8 cellular contexts compared by ENCODE assay signal in genomic region chr6:89352329-89353117, GRCh38. TPM values are rescaled to one million over a fixed set of nuclear protein-coding genes. Genes with fewer than 3 reads are reported as not detected.
DNase-seq lines count a peak whose midpoint lies in the region; ATAC-seq, FAIRE-seq and TF ChIP-seq lines count a peak whose summit lies in the region.

Gene UBE2J1, minus strand, starts transcription at chr6:89352722. Its CDS starts 153 bp downstream, at chr6:89352569.

- H3K79me2 ChIP-seq in GM23338 (replicated peaks; ENCODE audit: insufficient read depth) (no peaks in the 10 kb centered on the region), Loucy (ENCODE audit: insufficient read depth, low read length) (peaks cover 69% of the 10 kb centered on the region)

- H3K9me2 ChIP-seq in GM23338 (ENCODE audit: insufficient read depth) (no peaks in the 10 kb centered on the region), Loucy (replicated peaks; ENCODE audit: low read depth, low read length) (no peaks in the 10 kb centered on the region)

- H3K4me3 ChIP-seq in GM23338 (peak within 1 kb of the TSS; percentile 69), Loucy (ENCODE audit: low read length, poor library complexity, severe bottlenecking) (peak within 1 kb of the TSS; percentile 93), right atrium auricular region (peak within 1 kb of the TSS; percentile 79 to 86)

- peak; percentile 92 for ATAC-seq in GM23338

- H4K20me1 ChIP-seq in GM23338 (replicated peaks; ENCODE audit: insufficient read depth) (no peaks in the 10 kb centered on the region), Loucy (ENCODE audit: insufficient read depth, low read length, poor library complexity, severe bottlenecking) (peaks cover 31% of the 10 kb centered on the region)

- H2AFZ ChIP-seq in GM23338 (peak within 1 kb of the TSS; percentile 93), Loucy (ENCODE audit: low read length) (peak within 1 kb of the TSS; percentile 89)

- H3K27me3 Mint-ChIP-seq in GM23338 (ENCODE audit: insufficient read depth, low read depth, poor library complexity) = peaks cover 17% of the 10 kb centered on the region
- H3K27me3 Mint-ChIP-seq in T-helper 2 cell treated with Interferon-gamma antibody and Interleukin-4, amounts not matched to agents 5 μg/mL and 100 μg/mL, for 36 hours (ENCODE audit: low read depth) = no peaks in the 10 kb centered on the region

- TF ChIP-seq CTCF in GM23338 (conservative IDR thresholded peaks at IDR 0.05; ENCODE audit: low read depth in 2 of 2) = no peak
- no peak for TF ChIP-seq CTCF in Loucy (conservative IDR thresholded peaks at IDR 0.05; ENCODE audit: low read length)
- TF ChIP-seq CTCF in right atrium auricular region (IDR thresholded peaks at IDR 0.05) = peak in 1 of 2 donors; percentile 14

- H3K4me2 ChIP-seq in GM23338 = peak within 1 kb of the TSS; percentile 92
- peak within 1 kb of the TSS; percentile 88 for H3K4me2 ChIP-seq in Loucy (ENCODE audit: low read depth, low read length, poor library complexity, severe bottlenecking)

- H3K36me3 ChIP-seq in GM23338 (ENCODE audit: insufficient read depth) = no peaks in the 10 kb centered on the region
- no peaks in the 10 kb centered on the region for H3K36me3 ChIP-seq in Loucy (ENCODE audit: insufficient read depth, low read length)
- no peaks in the 10 kb centered on the region for H3K36me3 ChIP-seq in right atrium auricular region

- H3K4me1 Mint-ChIP-seq in GM23338 = peaks cover 28% of the 10 kb centered on the region
- H3K4me1 Mint-ChIP-seq in T-helper 2 cell treated with Interferon-gamma antibody and Interleukin-4, amounts not matched to agents 5 μg/mL and 100 μg/mL, for 36 hours (ENCODE audit: low read depth) = peaks cover 60% of the 10 kb centered on the region

- DNase-seq in ELR (ENCODE audit: low read depth) (peak; percentile 91), GM23338 (ENCODE audit: low spot score) (peak; percentile 85), anterior cingulate cortex (lab: John Stamatoyannopoulos, UW) (peak in 56 of 58 donors; percentile 42 to 94 (median 78)), right atrium auricular region (ENCODE audit: low spot score) (peak; percentile 96), putamen (ENCODE audit: low spot score) (peak; percentile 89), urothelium cell line (ENCODE audit: low spot score) (peak; percentile 81)
- peak; percentile 88 for DNase-seq in T-helper 2 cell treated with Interferon-gamma antibody and Interleukin-4, amounts not matched to agents 5 μg/mL and 100 μg/mL, for 36 hours (ENCODE audit: low spot score)

- H3K36me3 Mint-ChIP-seq in GM23338 (ENCODE audit: low read depth) = no peaks in the 10 kb centered on the region
- peaks cover 9% of the 10 kb centered on the region for H3K36me3 Mint-ChIP-seq in T-helper 2 cell treated with Interferon-gamma antibody and Interleukin-4, amounts not matched to agents 5 μg/mL and 100 μg/mL, for 36 hours (ENCODE audit: low read depth)

- 0 out of 2 replicates have a peak, but pooled peaks cover 4% of the 10 kb centered on the region for H3F3A ChIP-seq in GM23338 (replicated peaks; ENCODE audit: low read depth)
- peaks cover 2% of the 10 kb centered on the region; the same call in 1 of the 2 replicates for H3F3A ChIP-seq in Loucy (ENCODE audit: low read depth)

- H3K27ac Mint-ChIP-seq in GM23338 = no peak within 1 kb of the TSS
- H3K27ac Mint-ChIP-seq in T-helper 2 cell treated with Interferon-gamma antibody and Interleukin-4, amounts not matched to agents 5 μg/mL and 100 μg/mL, for 36 hours = peak within 1 kb of the TSS; percentile 94

- peaks cover 8% of the 10 kb centered on the region; the same call in 1 of the 2 replicates for H3K4me1 ChIP-seq in GM23338 (ENCODE audit: insufficient read depth)
- H3K4me1 ChIP-seq in Loucy (ENCODE audit: insufficient read depth, low read length, poor library complexity, severe bottlenecking) = peaks cover 60% of the 10 kb centered on the region
- H3K4me1 ChIP-seq in right atrium auricular region = peaks cover 0 to 40% of the 10 kb centered on the region in 2 donors

- H3K27ac ChIP-seq in GM23338 (ENCODE audit: low read depth) (no peak within 1 kb of the TSS), right atrium auricular region (peak within 1 kb of the TSS; percentile 95 to 99)

- peak within 1 kb of the TSS; percentile 89 for H3K4me3 Mint-ChIP-seq in GM23338
- peak within 1 kb of the TSS; percentile 98 for H3K4me3 Mint-ChIP-seq in T-helper 2 cell treated with Interferon-gamma antibody and Interleukin-4, amounts not matched to agents 5 μg/mL and 100 μg/mL, for 36 hours

- H3K9ac ChIP-seq in Loucy (ENCODE audit: low read depth, low read length, poor library complexity, severe bottlenecking) = peak within 1 kb of the TSS; percentile 87

- H3K27me3 ChIP-seq in GM23338 (ENCODE audit: insufficient read depth) = peaks cover 25% of the 10 kb centered on the region
- H3K27me3 ChIP-seq in Loucy (ENCODE audit: insufficient read depth, low read length, poor library complexity, severe bottlenecking) = no peaks in the 10 kb centered on the region
- no peaks in the 10 kb centered on the region for H3K27me3 ChIP-seq in right atrium auricular region

- no peaks in the 10 kb centered on the region for H3K9me3 Mint-ChIP-seq in GM23338
- H3K9me3 Mint-ChIP-seq in T-helper 2 cell treated with Interferon-gamma antibody and Interleukin-4, amounts not matched to agents 5 μg/mL and 100 μg/mL, for 36 hours = no peaks in the 10 kb centered on the region

- no peak for FAIRE-seq in urothelium cell line (lab: Jason Lieb, UNC)

- H3K9me3 ChIP-seq in Loucy (ENCODE audit: insufficient read depth, low read depth, low read length) (no peaks in the 10 kb centered on the region), right atrium auricular region (no peaks in the 10 kb centered on the region)

TF ChIP-seq in GM23338, 12 proteins besides CTCF, POLR2A, EP300 and RAD21 (continues in another document):
- TF ChIP-seq ZNF462 (CRISPR knock-in tag; IDR thresholded peaks at IDR 0.05) (no peak), ZNF331 (CRISPR knock-in tag; IDR thresholded peaks at IDR 0.05; ENCODE audit: low read depth) (no peak), POLR2AphosphoS5 (IDR thresholded peaks at IDR 0.05; ENCODE audit: low read depth) (peak; percentile 49), STAT1 (IDR thresholded peaks at IDR 0.05; ENCODE audit: unreplicated experiment) (no peak), EZH2phosphoT487 (IDR thresholded peaks at IDR 0.05; ENCODE audit: unreplicated experiment) (no peak), EZH2 (IDR thresholded peaks at IDR 0.05; ENCODE audit: low read depth, unreplicated experiment) (no peak), JUNB (IDR thresholded peaks at IDR 0.05; ENCODE audit: unreplicated experiment) (no peak)

RNA-seq across cellular contexts. Expression of gene UBE2J1, which starts in this region (rescaled TPM):
- total RNA-seq in GM23338 (2014; rRNA removed; shearing (Covaris generic)) = 10.3 and 13.1 TPM in 2 replicates
- polyA plus RNA-seq in GM23338 (2016; fragmentation: Nextera tagmentation; extraction: Ambion mirVana) = 6.4 and 7.5 TPM in 2 replicates
- 10 to 100 TPM; 13.8 to 15.6 TPM for total RNA-seq in right atrium auricular region
